Comparison of ENCODE assay signal across 11 cellular contexts in the genomic region with DNA sequence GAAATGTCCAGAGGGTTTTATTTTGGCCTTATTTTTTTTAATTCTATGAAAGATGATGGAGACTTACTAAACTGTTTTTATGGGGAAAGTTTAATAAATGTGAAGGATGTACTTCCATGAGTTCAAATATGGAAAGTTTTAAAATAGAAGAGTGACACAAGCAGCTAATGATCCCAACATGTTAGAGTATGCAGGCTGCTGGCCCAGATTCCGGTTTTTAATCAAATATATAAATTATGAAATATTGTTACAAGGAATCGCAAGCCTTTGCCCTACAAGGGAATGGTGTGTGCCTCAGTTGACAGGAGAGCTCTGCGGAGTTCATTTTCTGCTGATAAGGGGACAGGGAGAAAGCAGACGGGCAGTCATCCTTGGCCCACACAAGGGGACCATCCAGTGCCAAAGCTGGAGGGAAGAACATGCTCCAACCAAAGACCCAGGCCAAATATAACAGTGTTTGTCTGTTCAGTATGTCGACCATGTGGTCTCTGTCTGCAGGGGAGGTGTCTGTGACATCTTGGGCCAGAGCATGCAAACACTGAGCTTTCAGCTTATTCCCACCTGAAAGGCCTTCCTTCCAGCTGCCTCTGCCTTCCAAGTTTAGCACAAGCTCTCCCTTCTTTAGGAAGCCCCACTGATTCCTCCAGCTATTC.
"Had no signal": no experiment of that assay in that cellular context is flagged by ENCODE, and none has a peak within 500 bp of the region (broad histone marks: within the 10 kb centered on the region; RNA-seq: fewer than 3 reads in every experiment).

No MANE protein-coding gene starts in this region.

- H3K4me1 ChIP-seq: colonic mucosa had no signal

- H3K9me3 ChIP-seq: colonic mucosa, esophagus muscularis mucosa had no signal

- H3K4me3 ChIP-seq: colonic mucosa, esophagus muscularis mucosa had no signal

- H3K27me3 ChIP-seq: colonic mucosa, esophagus muscularis mucosa had no signal

- DNase-seq: activated CD4-positive, alpha-beta T cell treated with anti-CD3 and anti-CD28 coated beads, Interleukin-2, amount 50 U/mL, for 48 hours; activated naive CD4-positive, alpha-beta T cell treated with anti-CD3 and anti-CD28 coated beads for 36 hours; activated T-cell treated with anti-CD3 and anti-CD28 coated beads, Interleukin-2, amount 50 U/mL, for 1 hour; caudate nucleus; colonic mucosa; foreskin fibroblast; immature natural killer cell; stimulated activated CD4-positive, alpha-beta T cell treated with anti-CD3 and anti-CD28 coated beads, Interleukin-4, amount 100 ng/mL, for 24 hours; stimulated activated naive CD4-positive, alpha-beta T cell; WERI-Rb-1 had no signal

- H3K27ac ChIP-seq: colonic mucosa, esophagus muscularis mucosa, WERI-Rb-1 had no signal

- H3K36me3 ChIP-seq: colonic mucosa, WERI-Rb-1 had no signal
